In the genomic region with DNA sequence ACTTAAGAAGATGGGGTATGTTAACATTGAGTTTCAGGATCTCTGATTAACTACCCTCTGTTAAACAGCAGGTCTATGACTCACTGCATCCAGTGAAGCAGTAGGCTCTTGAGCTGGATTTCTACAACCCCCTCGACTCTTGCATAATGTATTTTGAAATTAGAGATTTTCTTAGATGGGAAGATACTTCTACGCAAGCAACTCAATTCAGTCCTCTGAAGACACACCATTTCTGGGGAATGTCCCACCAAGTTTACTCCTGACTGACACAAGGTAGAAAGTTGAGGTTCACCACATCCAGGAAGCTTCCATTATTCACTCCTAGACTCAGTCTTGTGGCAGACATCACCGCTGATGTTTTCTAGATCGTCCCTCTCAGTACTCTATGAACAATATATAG, we compare ENCODE assay signal across 9 cellular contexts. TPM values are rescaled to one million over a fixed set of nuclear protein-coding genes. Genes with fewer than 3 reads are reported as not detected.
DNase-seq lines count a peak whose midpoint lies in the region; ATAC-seq, FAIRE-seq and TF ChIP-seq lines count a peak whose summit lies in the region.
"Had no signal": no experiment of that assay in that cellular context is flagged by ENCODE, and none has a peak within 500 bp of the region (broad histone marks: within the 10 kb centered on the region; RNA-seq: fewer than 3 reads in every experiment).

No MANE protein-coding gene starts in this region.

- H3K9me3 ChIP-seq in aorta (ENCODE audit: control insufficient read depth, low read length) (no peaks in the 10 kb centered on the region), MG63 (no peaks in the 10 kb centered on the region)
- H3K9me3 ChIP-seq: prostate gland had no signal

- peaks cover 0 to 3% of the 10 kb centered on the region in 2 donors for H3K4me1 ChIP-seq in aorta (ENCODE audit: control insufficient read depth in 1 of 2, insufficient read depth in 2 of 2, low read length in 2 of 2)
- H3K4me1 ChIP-seq: prostate gland had no signal

- H3K36me3 ChIP-seq in aorta (ENCODE audit: control insufficient read depth in 1 of 2, insufficient read depth in 2 of 2, low read length in 1 of 2), result no peaks in the 10 kb centered on the region
- no peaks in the 10 kb centered on the region for H3K36me3 ChIP-seq in MG63
- H3K36me3 ChIP-seq: prostate gland had no signal

- intact Hi-C loops in aorta (cut with DNase I), result loop anchor here (5.0 to 10.0 kb wide), 3 partner anchors 195 to 493 kb away; no protein-coding TSS in a partner anchor

- no peak for ATAC-seq in aorta (ENCODE audit: low FRiP score)

- DNase-seq in GM12891 (ENCODE audit: insufficient read length, low spot score) (no peak), SKM-1 treated with dmso at 0.1 percent for 144 hours (lab: John Stamatoyannopoulos, UW; ENCODE audit: unreplicated experiment) (peak; percentile 77), choroid plexus epithelial cell (ENCODE audit: low read depth) (peak; percentile 93), NOMO-1 (lab: John Stamatoyannopoulos, UW; ENCODE audit: unreplicated experiment in 2 of 2) (no peak), aorta (no peak), MG63 (no peak)
- DNase-seq in stimulated activated CD4-positive, alpha-beta T cell treated with anti-CD3 and anti-CD28 coated beads, Interleukin-15, amount 100 ng/mL, for 48 hours (ENCODE audit: low read depth in 2 of 2), result peak; percentile 25 to 34
- DNase-seq: NCI-H524 treated with DMSO at 0.1 percent for 48 hours had no signal

- no peak for TF ChIP-seq POLR2A in GM12891 (IDR thresholded peaks at IDR 0.05; ENCODE audit: low read depth, low read length)

- H3K4me3 ChIP-seq in choroid plexus epithelial cell (ENCODE audit: low read depth, low read length), result no peak overlapping the region
- H3K4me3 ChIP-seq in aorta (ENCODE audit: low read length in 2 of 2), result no peak overlapping the region
- no peak overlapping the region for H3K4me3 ChIP-seq in MG63
- H3K4me3 ChIP-seq: prostate gland had no signal

- peak; percentile 41 for FAIRE-seq in GM12891 (lab: Jason Lieb, UNC)

- 87 to 89% methylated on average over 4 of the region's 4 CpGs for WGBS in aorta, 2 donors

- TF ChIP-seq CTCF in choroid plexus epithelial cell (conservative IDR thresholded peaks at IDR 0.05; ENCODE audit: low read depth, low read length), result no peak

- H3K27me3 ChIP-seq in aorta (ENCODE audit: control insufficient read depth in 1 of 2, insufficient read depth in 2 of 2, low read length in 1 of 2), result no peaks in the 10 kb centered on the region
- no peaks in the 10 kb centered on the region for H3K27me3 ChIP-seq in MG63

- no peak overlapping the region for H3K27ac ChIP-seq in aorta (ENCODE audit: low read depth in 1 of 2, low read length in 2 of 2)
- H3K27ac ChIP-seq: prostate gland had no signal

TF ChIP-seq in GM12891, 5 proteins besides CTCF, POLR2A, EP300 and RAD21:
- no peak for TF ChIP-seq SPI1 (IDR thresholded peaks at IDR 0.05; ENCODE audit: low read depth, low read length)
- TF ChIP-seq TAF1 (IDR thresholded peaks at IDR 0.05; ENCODE audit: low read depth, low read length), result no peak
- TF ChIP-seq PAX5 (IDR thresholded peaks at IDR 0.05; ENCODE audit: insufficient read depth, low read length, severe bottlenecking), result no peak
- no peak for TF ChIP-seq POU2F2 (IDR thresholded peaks at IDR 0.05; ENCODE audit: low read depth, low read length)
- TF ChIP-seq POLR2AphosphoS5 (IDR thresholded peaks at IDR 0.05; ENCODE audit: low read depth, low read length), result no peak

RNA-seq across cellular contexts. Expression of a gene that starts 12.9 kb away (rescaled TPM):
- polyA plus RNA-seq in GM12891 (2012; ENCODE audit: low read depth, missing spikeins), result 0.10 TPM
- 100 to 1,000 TPM; 352 to 626 TPM for total RNA-seq in aorta
- 100 to 1,000 TPM; 253 to 576 TPM for polyA plus RNA-seq in aorta
- 40.2 and 46.8 TPM in 2 replicates for total RNA-seq in MG63 (2014; rRNA removed; shearing (Covaris generic); ENCODE audit: low replicate concordance)

RNA-seq across cellular contexts. Expression of a gene that starts 29.5 kb away (rescaled TPM):
- polyA plus RNA-seq in GM12891 (2012; ENCODE audit: low read depth, missing spikeins), result 2.5 TPM
- 10 to 100 TPM; 19.5 to 30.1 TPM for total RNA-seq in aorta
- 10 to 100 TPM in 1 of 2 donors, 1 to 10 TPM in 1; 4.1 to 11.5 TPM for polyA plus RNA-seq in aorta
- total RNA-seq in MG63 (2014; rRNA removed; shearing (Covaris generic); ENCODE audit: low replicate concordance), result 7.6 and 8.1 TPM in 2 replicates

Comparison
In these comparisons a context has a peak if more than half of its experiments do, and no peak if none do; other contexts are left out.
1. DNase-seq: peak in SKM-1 treated with dmso at 0.1 percent for 144 hours (single experiment), choroid plexus epithelial cell (single experiment) and stimulated activated CD4-positive, alpha-beta T cell treated with anti-CD3 and anti-CD28 coated beads, Interleukin-15, amount 100 ng/mL, for 48 hours (2 of 2); none in GM12891 (single experiment), NOMO-1 (0 of 2), aorta (0 of 2) and MG63 (single experiment).